Comparison of ENCODE assay signal across 19 cellular contexts in the genomic region with DNA sequence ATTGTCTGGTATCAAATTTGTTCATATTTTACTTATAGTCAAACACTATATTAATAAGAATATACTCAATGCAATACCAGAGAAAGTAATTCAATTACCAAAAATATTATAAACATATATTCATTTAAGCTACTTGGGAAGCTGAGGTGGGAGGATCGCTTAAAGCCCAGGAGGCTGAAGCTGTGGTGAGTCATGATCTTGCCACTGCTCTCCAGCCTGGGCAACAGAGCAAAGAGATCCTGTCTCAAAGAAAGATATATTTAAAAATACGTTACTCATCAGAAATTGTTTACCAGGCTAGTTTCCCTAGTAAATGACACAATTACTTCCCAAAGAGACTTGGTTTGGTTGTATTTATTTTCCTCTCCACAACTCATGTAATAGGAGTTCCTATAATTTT.
DNase-seq lines count a peak whose midpoint lies in the region; ATAC-seq and TF ChIP-seq lines count a peak whose summit lies in the region.
"Had no signal": no experiment of that assay in that cellular context is flagged by ENCODE, and none has a peak within 500 bp of the region (broad histone marks: within the 10 kb centered on the region; RNA-seq: fewer than 3 reads in every experiment).

No MANE protein-coding gene starts in this region.

- DNase-seq in A673 (ENCODE audit: low spot score), result peak; percentile 4
- peak; percentile 21 to 40 for DNase-seq in Kasumi-1 (lab: John Stamatoyannopoulos, UW)
- DNase-seq in adipocyte (ENCODE audit: low read depth), result peak; percentile 11
- DNase-seq in fibroblast of villous mesenchyme (ENCODE audit: low read depth), result peak; percentile 17
- DNase-seq in Karpas-422, result no peak
- no peak for DNase-seq in esophagus squamous epithelium (lab: John Stamatoyannopoulos, UW)
- DNase-seq: activated CD4-positive, alpha-beta memory T cell treated with anti-CD3 and anti-CD28 coated beads for 36 hours; activated T-cell treated with anti-CD3 and anti-CD28 coated beads, Interleukin-2, amount 50 U/mL, for 4 hours; caudate nucleus; effector memory CD8-positive, alpha-beta T cell; NCI-H2029; NCI-H524 treated with DMSO at 0.1 percent for 48 hours; retina; stimulated activated naive CD8-positive, alpha-beta T cell treated with anti-CD3 and anti-CD28 coated beads, Interleukin-15, amount 100 ng/mL, for 72 hours had no signal

- H3K27me3 ChIP-seq in A673 (replicated peaks; ENCODE audit: insufficient read depth, low read depth, low read length, poor library complexity) (no peaks in the 10 kb centered on the region), adipocyte (replicated peaks; ENCODE audit: control insufficient read depth, insufficient read depth, low read length) (no peaks in the 10 kb centered on the region), Karpas-422 (ENCODE audit: low read length) (no peaks in the 10 kb centered on the region), esophagus squamous epithelium (no peaks in the 10 kb centered on the region)

- H4K20me1 ChIP-seq in Karpas-422 (ENCODE audit: insufficient read depth, low read depth, low read length), result no peaks in the 10 kb centered on the region

- no peaks in the 10 kb centered on the region for H3K79me2 ChIP-seq in Karpas-422 (ENCODE audit: low read length)

- POLR2A ChIA-PET in A673 (lab: Charles Lee; ENCODE audit: low non-redundant PET), result no interaction called here

- CTCF ChIA-PET in A673 (lab: Charles Lee), result no interaction called here

- no peak overlapping the region for H3K4me3 ChIP-seq in A673 (ENCODE audit: low read depth, low read length, poor library complexity, severe bottlenecking)
- H3K4me3 ChIP-seq in adipocyte (ENCODE audit: low read length), result no peak overlapping the region
- H3K4me3 ChIP-seq in fibroblast of villous mesenchyme (ENCODE audit: low read depth, low read length), result no peak overlapping the region
- H3K4me3 ChIP-seq in Karpas-422 (ENCODE audit: low read length), result no peak overlapping the region
- H3K4me3 ChIP-seq in esophagus squamous epithelium, result no peak overlapping the region
- H3K4me3 ChIP-seq: GM23338 had no signal

- no peaks in the 10 kb centered on the region; the same call in 1 of the 2 replicates for H3K9me2 ChIP-seq in Karpas-422 (replicated peaks; ENCODE audit: insufficient read depth, low read length)

- WGBS in esophagus squamous epithelium, 2 donors, result 47 to 48% methylated on average over 2 of the region's 2 CpGs

- H3K4me2 ChIP-seq in Karpas-422 (ENCODE audit: low read depth, low read length, poor library complexity, severe bottlenecking), result no peak overlapping the region
- H3K4me2 ChIP-seq: GM23338 had no signal

- intact Hi-C loops in A673 (cut with micrococcal nuclease; ENCODE audit: unreplicated experiment) (no loop called here), esophagus squamous epithelium (cut with DNase I) (no loop called here)

- H2AFZ ChIP-seq in Karpas-422 (ENCODE audit: low read length), result no peak overlapping the region
- H2AFZ ChIP-seq: GM23338 had no signal

- TF ChIP-seq CTCF in A673 (conservative IDR thresholded peaks at IDR 0.05; ENCODE audit: low read depth, low read length) (no peak), fibroblast of villous mesenchyme (IDR thresholded peaks at IDR 0.05; ENCODE audit: insufficient read depth, low read depth, low read length) (no peak), esophagus squamous epithelium (IDR thresholded peaks at IDR 0.05) (no peak)

- BruUV-seq in A673 (replicated peaks; lab: Mats Ljungman, UMichigan), result no TSS peak

- no peak for ATAC-seq in HG03342 (IDR thresholded peaks at IDR 0.05; ENCODE audit: unreplicated experiment)
- no peak for ATAC-seq in HG02981 (IDR thresholded peaks at IDR 0.05; ENCODE audit: unreplicated experiment)
- ATAC-seq: activated naive CD4-positive, alpha-beta T cell treated with anti-CD3 and anti-CD28 coated beads, Interleukin-2, amount 50 U/mL, for 72 hours; activated T-cell treated with anti-CD3 and anti-CD28 coated beads, Interleukin-2, amount 50 U/mL, for 4 hours; effector memory CD8-positive, alpha-beta T cell; GM23338; stimulated activated naive CD8-positive, alpha-beta T cell treated with anti-CD3 and anti-CD28 coated beads, Interleukin-15, amount 100 ng/mL, for 72 hours had no signal

- H3K9ac ChIP-seq in adipocyte (ENCODE audit: low read length) (no peak overlapping the region), Karpas-422 (ENCODE audit: low read length) (no peak overlapping the region)

- no peaks in the 10 kb centered on the region for H3K36me3 ChIP-seq in A673 (ENCODE audit: insufficient read depth, low read length, poor library complexity, severe bottlenecking)
- H3K36me3 ChIP-seq in adipocyte (ENCODE audit: control insufficient read depth, insufficient read depth, low read length, severe bottlenecking), result no peaks in the 10 kb centered on the region
- H3K36me3 ChIP-seq in Karpas-422 (ENCODE audit: insufficient read depth, low read length), result no peaks in the 10 kb centered on the region
- H3K36me3 ChIP-seq in esophagus squamous epithelium, result no peaks in the 10 kb centered on the region

- H3K27ac ChIP-seq in A673 (ENCODE audit: low read depth, low read length, poor library complexity, severe bottlenecking), result no peak overlapping the region
- no peak overlapping the region for H3K27ac ChIP-seq in Karpas-422 (ENCODE audit: low read length)
- no peak overlapping the region for H3K27ac ChIP-seq in esophagus squamous epithelium
- H3K27ac ChIP-seq: C4-2B had no signal

- H3K4me1 ChIP-seq in A673 (ENCODE audit: insufficient read depth, low read length, poor library complexity, severe bottlenecking), result no peaks in the 10 kb centered on the region
- no peaks in the 10 kb centered on the region for H3K4me1 ChIP-seq in adipocyte (ENCODE audit: control insufficient read depth, insufficient read depth, low read length)
- H3K4me1 ChIP-seq in Karpas-422 (ENCODE audit: low read length), result no peaks in the 10 kb centered on the region
- H3K4me1 ChIP-seq in esophagus squamous epithelium, result no peaks in the 10 kb centered on the region

- H3K9me3 ChIP-seq in A673 (ENCODE audit: low read depth, low read length, poor library complexity, severe bottlenecking) (no peaks in the 10 kb centered on the region), adipocyte (ENCODE audit: control insufficient read depth, low read length) (no peaks in the 10 kb centered on the region), Karpas-422 (ENCODE audit: low read length) (peaks cover 60% of the 10 kb centered on the region), esophagus squamous epithelium (no peaks in the 10 kb centered on the region)

- TF ChIP-seq POLR2A in esophagus squamous epithelium (IDR thresholded peaks at IDR 0.05), result no peak

Comparison
In these comparisons a context has a peak if more than half of its experiments do, and no peak if none do; other contexts are left out.
1. DNase-seq: peak in A673 (single experiment), Kasumi-1 (2 of 2), adipocyte (single experiment) and fibroblast of villous mesenchyme (single experiment); none in Karpas-422 (single experiment) and esophagus squamous epithelium (single experiment).